Comparison of ENCODE assay signal across 9 cellular contexts in the genomic region with DNA sequence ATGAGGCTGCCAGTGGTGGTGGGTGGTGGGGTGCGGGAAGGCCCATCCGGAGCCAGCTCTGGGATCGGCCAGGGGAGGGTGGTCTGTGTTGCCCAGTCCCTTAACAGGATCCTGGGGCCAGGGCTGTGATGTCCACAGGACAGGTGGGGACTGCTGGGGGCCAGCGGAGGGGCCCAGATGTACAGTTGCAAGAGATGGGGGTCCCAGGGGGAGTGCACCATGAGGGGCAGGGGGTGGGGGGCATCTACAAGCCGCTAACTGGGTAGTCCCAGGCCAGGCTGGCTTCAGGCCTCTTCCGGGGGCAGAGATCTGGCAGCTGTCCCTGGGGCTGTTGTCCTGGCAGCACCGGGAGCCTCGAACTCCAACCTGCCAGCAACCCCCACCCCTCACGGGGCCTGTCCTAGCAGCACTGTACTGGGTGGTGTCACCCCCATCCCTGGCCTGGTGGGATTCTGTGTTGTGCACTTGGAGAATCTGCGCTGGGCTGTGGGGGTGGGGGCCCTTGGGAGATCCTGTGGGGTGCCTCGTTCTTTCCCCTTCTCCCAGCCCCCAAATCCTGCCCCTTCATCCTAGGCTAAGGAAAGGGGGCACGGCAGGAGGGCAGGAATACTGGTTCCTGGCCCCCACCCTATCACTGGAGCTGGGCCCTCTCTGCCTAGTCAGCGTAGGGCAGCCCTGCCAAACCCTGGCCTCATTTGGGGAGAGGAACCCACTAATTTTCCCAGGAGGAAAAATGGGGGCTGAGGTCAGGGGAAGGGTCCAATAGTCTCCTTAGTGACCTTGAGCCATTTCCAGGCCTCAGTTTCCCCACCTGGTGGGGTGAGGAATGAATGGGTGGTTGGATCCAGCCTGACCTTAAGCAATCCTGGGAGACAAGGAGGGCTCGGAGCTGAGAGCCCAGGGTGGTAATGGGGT. TPM values are rescaled to one million over a fixed set of nuclear protein-coding genes. Genes with fewer than 3 reads are reported as not detected.
DNase-seq lines count a peak whose midpoint lies in the region; ATAC-seq and TF ChIP-seq lines count a peak whose summit lies in the region.
"Had no signal": no experiment of that assay in that cellular context is flagged by ENCODE, and none has a peak within 500 bp of the region (broad histone marks: within the 10 kb centered on the region; RNA-seq: fewer than 3 reads in every experiment).

No MANE protein-coding gene starts in this region.

- DNase-seq in AG09309 (ENCODE audit: low read depth): no peak
- no peak for DNase-seq in Peyer's patch
- DNase-seq in esophagus squamous epithelium (lab: John Stamatoyannopoulos, UW): no peak
- DNase-seq in neural progenitor cell (ENCODE audit: low spot score): no peak
- no peak for DNase-seq in AG20443 (ENCODE audit: low spot score)
- no peak for DNase-seq in activated T-helper 1 cell treated with anti-CD3 and anti-CD28 coated beads, Interleukin-12 subunit alpha, Interleukin-12 subunit beta, Interleukin-2, Interleukin-4 antibody, amounts not matched to agents 30 ng/mL and 10 ng/mL and 1 ng/mL, durations not matched to agents 14 hours and 24 hours and 36 hours (ENCODE audit: low spot score)
- DNase-seq: stimulated activated CD4-positive, alpha-beta T cell treated with anti-CD3 and anti-CD28 coated beads, Interleukin-2, amount 100 ng/mL, for 24 hours had no signal

- peaks cover 27% of the 10 kb centered on the region for H3K4me1 Mint-ChIP-seq in neural progenitor cell
- H3K4me1 Mint-ChIP-seq in activated T-helper 1 cell treated with anti-CD3 and anti-CD28 coated beads, Interleukin-12 subunit alpha, Interleukin-12 subunit beta, Interleukin-2, Interleukin-4 antibody, amounts not matched to agents 30 ng/mL and 10 ng/mL and 1 ng/mL, durations not matched to agents 14 hours and 24 hours and 36 hours (ENCODE audit: low read depth): no peaks in the 10 kb centered on the region

- no peaks in the 10 kb centered on the region for H3K27me3 ChIP-seq in Peyer's patch
- no peaks in the 10 kb centered on the region for H3K27me3 ChIP-seq in esophagus squamous epithelium
- H3K27me3 ChIP-seq in neural progenitor cell: peaks cover 10% of the 10 kb centered on the region

- no peaks in the 10 kb centered on the region for H3K36me3 Mint-ChIP-seq in neural progenitor cell
- H3K36me3 Mint-ChIP-seq in activated T-helper 1 cell treated with anti-CD3 and anti-CD28 coated beads, Interleukin-12 subunit alpha, Interleukin-12 subunit beta, Interleukin-2, Interleukin-4 antibody, amounts not matched to agents 30 ng/mL and 10 ng/mL and 1 ng/mL, durations not matched to agents 14 hours and 24 hours and 36 hours (ENCODE audit: low read depth): no peaks in the 10 kb centered on the region

- H3K9me3 ChIP-seq in Peyer's patch: no peaks in the 10 kb centered on the region
- H3K9me3 ChIP-seq in esophagus squamous epithelium: no peaks in the 10 kb centered on the region
- H3K9me3 ChIP-seq in neural progenitor cell (ENCODE audit: low read depth): no peaks in the 10 kb centered on the region

- H3K4me3 ChIP-seq in AG09309 (ENCODE audit: control insufficient read depth, low read depth, low read length) (peak overlapping the region; percentile 85), Peyer's patch (peak overlapping the region; percentile 41 to 69 (median 55)), esophagus squamous epithelium (peak overlapping the region; percentile 61 to 85 (median 76)), neural progenitor cell (peak overlapping the region; percentile 80)

- ATAC-seq in HG02840 (IDR thresholded peaks at IDR 0.05; ENCODE audit: low FRiP score, unreplicated experiment) (no peak), GM19023 (IDR thresholded peaks at IDR 0.05; ENCODE audit: unreplicated experiment) (no peak)

- H3K4me3 Mint-ChIP-seq in neural progenitor cell: peak overlapping the region; percentile 86
- H3K4me3 Mint-ChIP-seq in activated T-helper 1 cell treated with anti-CD3 and anti-CD28 coated beads, Interleukin-12 subunit alpha, Interleukin-12 subunit beta, Interleukin-2, Interleukin-4 antibody, amounts not matched to agents 30 ng/mL and 10 ng/mL and 1 ng/mL, durations not matched to agents 14 hours and 24 hours and 36 hours: no peak overlapping the region

- 23 to 56% methylated on average over 3 to 5 of the region's 14 CpGs for WGBS in esophagus squamous epithelium, 2 donors

- peaks cover 54% of the 10 kb centered on the region for H4K20me1 ChIP-seq in neural progenitor cell (ENCODE audit: low read depth)

- H3K36me3 ChIP-seq in Peyer's patch (peaks cover 0 to 3% (median 0%) of the 10 kb centered on the region in 3 donors), esophagus squamous epithelium (peaks cover 2 to 24% (median 11%) of the 10 kb centered on the region in 3 donors), neural progenitor cell (no peaks in the 10 kb centered on the region)

- H3K4me1 ChIP-seq in Peyer's patch (peaks cover 0 to 75% (median 8%) of the 10 kb centered on the region in 4 donors), esophagus squamous epithelium (peaks cover 70 to 93% (median 80%) of the 10 kb centered on the region in 3 donors), neural progenitor cell (peaks cover 14% of the 10 kb centered on the region)

- peaks cover 7% of the 10 kb centered on the region for H3K27me3 Mint-ChIP-seq in neural progenitor cell (ENCODE audit: insufficient read depth, low read depth)
- H3K27me3 Mint-ChIP-seq in activated T-helper 1 cell treated with anti-CD3 and anti-CD28 coated beads, Interleukin-12 subunit alpha, Interleukin-12 subunit beta, Interleukin-2, Interleukin-4 antibody, amounts not matched to agents 30 ng/mL and 10 ng/mL and 1 ng/mL, durations not matched to agents 14 hours and 24 hours and 36 hours (ENCODE audit: insufficient read depth): peaks cover 25% of the 10 kb centered on the region

- intact Hi-C loops in esophagus squamous epithelium (cut with DNase I): no loop called here
- intact Hi-C loops in activated T-helper 1 cell treated with anti-CD3 and anti-CD28 coated beads, Interleukin-12 subunit alpha, Interleukin-12 subunit beta, Interleukin-2, Interleukin-4 antibody, amounts not matched to agents 30 ng/mL and 10 ng/mL and 1 ng/mL, durations not matched to agents 14 hours and 24 hours and 36 hours (cut with micrococcal nuclease): no loop called here

- H3K27ac ChIP-seq in Peyer's patch: peak overlapping the region; percentile 57 to 84 (median 68)
- peak overlapping the region; percentile 88 to 95 (median 91) for H3K27ac ChIP-seq in esophagus squamous epithelium
- no peak overlapping the region for H3K27ac ChIP-seq in neural progenitor cell

- TF ChIP-seq POLR2A in Peyer's patch (IDR thresholded peaks at IDR 0.05) (no peak), esophagus squamous epithelium (IDR thresholded peaks at IDR 0.05) (no peak)

- H3K9ac ChIP-seq in neural progenitor cell: no peak overlapping the region

- peaks cover 24% of the 10 kb centered on the region for H3F3A ChIP-seq in neural progenitor cell (ENCODE audit: low read depth)

- no peak overlapping the region for H3K27ac Mint-ChIP-seq in neural progenitor cell
- H3K27ac Mint-ChIP-seq in activated T-helper 1 cell treated with anti-CD3 and anti-CD28 coated beads, Interleukin-12 subunit alpha, Interleukin-12 subunit beta, Interleukin-2, Interleukin-4 antibody, amounts not matched to agents 30 ng/mL and 10 ng/mL and 1 ng/mL, durations not matched to agents 14 hours and 24 hours and 36 hours: no peak overlapping the region

- TF ChIP-seq CTCF in AG09309 (IDR thresholded peaks at IDR 0.05; ENCODE audit: control insufficient read depth, insufficient read depth, low read depth, low read length, missing control alignments) (no peak), Peyer's patch (IDR thresholded peaks at IDR 0.05) (no peak), esophagus squamous epithelium (IDR thresholded peaks at IDR 0.05) (no peak), neural progenitor cell (IDR thresholded peaks at IDR 0.05) (no peak)

- no peaks in the 10 kb centered on the region for H3K9me3 Mint-ChIP-seq in neural progenitor cell
- H3K9me3 Mint-ChIP-seq in activated T-helper 1 cell treated with anti-CD3 and anti-CD28 coated beads, Interleukin-12 subunit alpha, Interleukin-12 subunit beta, Interleukin-2, Interleukin-4 antibody, amounts not matched to agents 30 ng/mL and 10 ng/mL and 1 ng/mL, durations not matched to agents 14 hours and 24 hours and 36 hours: no peaks in the 10 kb centered on the region

- H2AFZ ChIP-seq in neural progenitor cell (replicated peaks): no peak overlapping the region

- peak overlapping the region; percentile 98 for H3K4me2 ChIP-seq in neural progenitor cell

- peaks cover 10% of the 10 kb centered on the region for H3K79me2 ChIP-seq in neural progenitor cell (ENCODE audit: low read depth)

RNA-seq across cellular contexts. Expression of gene MTSS2, which starts 1.4 kb away (rescaled TPM):
- total RNA-seq in Peyer's patch: 100 to 1,000 TPM in 1 of 4 donors, 10 to 100 TPM in 3; 12.1 to 115 (median 30.4) TPM
- 10 to 100 TPM; 15.5 to 39.7 (median 27.5) TPM for total RNA-seq in esophagus squamous epithelium
- total RNA-seq in neural progenitor cell (ENCODE audit: low replicate concordance): 6.2 and 22.1 TPM in 2 replicates
- total RNA-seq in activated T-helper 1 cell treated with anti-CD3 and anti-CD28 coated beads, Interleukin-12 subunit alpha, Interleukin-12 subunit beta, Interleukin-2, Interleukin-4 antibody, amounts not matched to agents 30 ng/mL and 10 ng/mL and 1 ng/mL, durations not matched to agents 14 hours and 24 hours and 36 hours: 2.0 and 3.5 TPM in 2 replicates

RNA-seq across cellular contexts. Expression of gene IL34, which starts 38.0 kb away (rescaled TPM):
- total RNA-seq in Peyer's patch (10 to 100 TPM in 1 of 4 donors, 1 to 10 TPM in 3; 1.6 to 23.1 (median 2.6) TPM), esophagus squamous epithelium (10 to 100 TPM in 2 of 4 donors, 1 to 10 TPM in 2; 3.2 to 26.6 (median 9.1) TPM), neural progenitor cell (ENCODE audit: low replicate concordance) (not detected in 2 replicates)
- not detected in 2 replicates for total RNA-seq in activated T-helper 1 cell treated with anti-CD3 and anti-CD28 coated beads, Interleukin-12 subunit alpha, Interleukin-12 subunit beta, Interleukin-2, Interleukin-4 antibody, amounts not matched to agents 30 ng/mL and 10 ng/mL and 1 ng/mL, durations not matched to agents 14 hours and 24 hours and 36 hours
